36 cellular contexts compared by ENCODE assay signal in genomic region chr14:23310546-23310945, GRCh38.
"Had no signal": no experiment of that assay in that cellular context is flagged by ENCODE, and none has a peak within 500 bp of the region (broad histone marks: within the 10 kb centered on the region; RNA-seq: fewer than 3 reads in every experiment).

No MANE protein-coding gene starts in this region.

- H3K27me3 Mint-ChIP-seq: activated B cell treated with CpG ODN at 0.5 μM for 24 hours had no signal

- DNase-seq: activated B cell treated with CpG ODN at 0.5 μM for 24 hours; activated CD4-positive, alpha-beta memory T cell treated with anti-CD3 and anti-CD28 coated beads for 36 hours; activated CD4-positive, alpha-beta T cell treated with anti-CD3 and anti-CD28 coated beads for 4 hours; activated CD4-positive, alpha-beta T cell treated with anti-CD3 and anti-CD28 coated beads, Interleukin-2, amount 50 U/mL, for 1 hour; activated CD4-positive, CD25-positive, alpha-beta regulatory T cell treated with anti-CD3 and anti-CD28 coated beads, Interleukin-2, amount 50 U/mL, for 72 hours; activated CD8-positive, alpha-beta memory T cell treated with anti-CD3 and anti-CD28 coated beads, Interleukin-2, amount 50 U/mL, for 4 hours; activated naive CD4-positive, alpha-beta T cell treated with anti-CD3 and anti-CD28 coated beads, Interleukin-2, amount 10 ng/mL, durations not matched to agents 7 days and 5 days; activated naive CD8-positive, alpha-beta T cell treated with anti-CD3 and anti-CD28 coated beads, Interleukin-2, amount 50 U/mL, for 24 hours; activated T-cell treated with anti-CD3 and anti-CD28 coated beads for 4 hours; activated T-cell treated with anti-CD3 and anti-CD28 coated beads, Interleukin-2, amount 50 U/mL, for 4 hours; amniotic stem cell; aorta; brain microvascular endothelial cell; central memory CD4-positive, alpha-beta T cell; Karpas-422; KBM-7; MG63; NCI-H1048; NCI-H1105 treated with DMSO at 0.1 percent for 48 hours; NCI-H1436; NCI-H1694; NCI-H2029; NCI-H345; NCI-H524 treated with DMSO at 0.1 percent for 48 hours; PC-3; Peyer's patch; RPMI8226; SIG-M5; SW 1271; T-helper 1 cell; T-helper 2 cell; T-helper 9 cell had no signal

- H3K36me3 Mint-ChIP-seq: activated CD4-positive, alpha-beta memory T cell treated with anti-CD3 and anti-CD28 coated beads for 36 hours; activated naive CD4-positive, alpha-beta T cell treated with anti-CD3 and anti-CD28 coated beads, Interleukin-2, amount 10 ng/mL, durations not matched to agents 7 days and 5 days; activated naive CD8-positive, alpha-beta T cell had no signal

- H3K4me3 ChIP-seq: MG63, Peyer's patch had no signal

- ATAC-seq: activated naive CD8-positive, alpha-beta T cell treated with anti-CD3 and anti-CD28 coated beads, Interleukin-2, amount 50 U/mL, for 24 hours; activated T-cell treated with anti-CD3 and anti-CD28 coated beads, Interleukin-2, amount 50 U/mL, for 4 hours; PC-3; Right ventricle myocardium inferior had no signal

- H3K4me3 Mint-ChIP-seq: activated B cell treated with CpG ODN at 0.5 μM for 24 hours; activated CD4-positive, alpha-beta memory T cell treated with anti-CD3 and anti-CD28 coated beads for 36 hours; activated naive CD4-positive, alpha-beta T cell treated with anti-CD3 and anti-CD28 coated beads, Interleukin-2, amount 10 ng/mL, durations not matched to agents 7 days and 5 days; activated naive CD8-positive, alpha-beta T cell; activated naive CD8-positive, alpha-beta T cell treated with anti-CD3 and anti-CD28 coated beads, Interleukin-2, amount 50 U/mL, for 24 hours; activated T-cell treated with anti-CD3 and anti-CD28 coated beads, Interleukin-2, amount 50 U/mL, for 4 hours; activated T-helper 1 cell treated with anti-CD3 and anti-CD28 coated beads, Interleukin-12 subunit alpha, Interleukin-12 subunit beta, Interleukin-2, Interleukin-4 antibody, amounts not matched to agents 30 ng/mL and 10 ng/mL and 1 ng/mL, durations not matched to agents 14 hours and 24 hours and 36 hours had no signal

- H3K9me3 Mint-ChIP-seq: activated B cell treated with CpG ODN at 0.5 μM for 24 hours; activated CD4-positive, alpha-beta memory T cell treated with anti-CD3 and anti-CD28 coated beads for 36 hours; activated naive CD4-positive, alpha-beta T cell treated with anti-CD3 and anti-CD28 coated beads, Interleukin-2, amount 10 ng/mL, durations not matched to agents 7 days and 5 days; activated naive CD8-positive, alpha-beta T cell treated with anti-CD3 and anti-CD28 coated beads, Interleukin-2, amount 50 U/mL, for 24 hours; activated T-cell treated with anti-CD3 and anti-CD28 coated beads, Interleukin-2, amount 50 U/mL, for 4 hours; activated T-helper 1 cell treated with anti-CD3 and anti-CD28 coated beads, Interleukin-12 subunit alpha, Interleukin-12 subunit beta, Interleukin-2, Interleukin-4 antibody, amounts not matched to agents 30 ng/mL and 10 ng/mL and 1 ng/mL, durations not matched to agents 14 hours and 24 hours and 36 hours had no signal

- H3K27ac ChIP-seq: brain microvascular endothelial cell, Peyer's patch, VCaP had no signal

- H3K27me3 ChIP-seq: brain microvascular endothelial cell, MG63, Peyer's patch had no signal

- H3K27ac Mint-ChIP-seq: activated B cell treated with CpG ODN at 0.5 μM for 24 hours; activated CD4-positive, alpha-beta memory T cell treated with anti-CD3 and anti-CD28 coated beads for 36 hours; activated naive CD4-positive, alpha-beta T cell treated with anti-CD3 and anti-CD28 coated beads, Interleukin-2, amount 10 ng/mL, durations not matched to agents 7 days and 5 days; activated naive CD8-positive, alpha-beta T cell; activated naive CD8-positive, alpha-beta T cell treated with anti-CD3 and anti-CD28 coated beads, Interleukin-2, amount 50 U/mL, for 24 hours; activated T-helper 1 cell treated with anti-CD3 and anti-CD28 coated beads, Interleukin-12 subunit alpha, Interleukin-12 subunit beta, Interleukin-2, Interleukin-4 antibody, amounts not matched to agents 30 ng/mL and 10 ng/mL and 1 ng/mL, durations not matched to agents 14 hours and 24 hours and 36 hours had no signal

- H3K9me3 ChIP-seq: MG63, Peyer's patch had no signal
